Comparison of ENCODE assay signal across 1 cellular context in the genomic region with DNA sequence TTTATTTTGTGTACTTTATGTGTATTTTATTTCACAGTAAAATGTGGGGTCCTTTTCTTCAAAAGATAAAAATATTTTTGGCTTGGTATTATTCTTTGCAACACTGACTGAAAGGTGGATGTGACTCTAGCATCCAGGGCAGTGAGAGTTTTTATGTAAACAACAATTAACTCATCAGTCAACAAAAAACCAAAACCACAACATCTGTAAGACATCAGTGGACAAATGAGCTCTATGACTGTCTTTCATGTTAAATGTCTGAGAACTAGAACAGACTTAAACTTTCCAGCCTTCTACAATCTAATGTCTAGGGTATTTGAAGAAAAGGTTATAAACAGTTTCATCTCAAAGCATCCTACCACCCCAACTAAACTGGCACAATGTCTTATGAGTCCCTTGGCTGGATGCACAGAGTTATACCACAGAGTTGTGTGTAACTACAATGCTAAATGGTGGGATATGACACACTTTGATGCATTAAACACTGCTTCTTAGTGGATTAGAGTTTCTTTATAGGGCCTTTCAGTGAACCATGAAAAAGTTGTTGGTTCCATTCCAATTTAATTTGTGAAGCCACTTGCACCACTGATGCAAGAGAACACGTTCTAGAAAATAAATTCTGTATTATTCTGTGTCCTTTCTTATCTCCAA.
TF ChIP-seq lines count a peak whose summit lies in the region.

No MANE protein-coding gene starts in this region.

TF ChIP-seq in GM12878, 131 proteins besides CTCF, POLR2A, EP300 and RAD21 (continued from another document):
- TF ChIP-seq, protein P1, sequence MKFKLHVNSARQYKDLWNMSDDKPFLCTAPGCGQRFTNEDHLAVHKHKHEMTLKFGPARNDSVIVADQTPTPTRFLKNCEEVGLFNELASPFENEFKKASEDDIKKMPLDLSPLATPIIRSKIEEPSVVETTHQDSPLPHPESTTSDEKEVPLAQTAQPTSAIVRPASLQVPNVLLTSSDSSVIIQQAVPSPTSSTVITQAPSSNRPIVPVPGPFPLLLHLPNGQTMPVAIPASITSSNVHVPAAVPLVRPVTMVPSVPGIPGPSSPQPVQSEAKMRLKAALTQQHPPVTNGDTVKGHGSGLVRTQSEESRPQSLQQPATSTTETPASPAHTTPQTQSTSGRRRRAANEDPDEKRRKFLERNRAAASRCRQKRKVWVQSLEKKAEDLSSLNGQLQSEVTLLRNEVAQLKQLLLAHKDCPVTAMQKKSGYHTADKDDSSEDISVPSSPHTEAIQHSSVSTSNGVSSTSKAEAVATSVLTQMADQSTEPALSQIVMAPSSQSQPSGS (IDR thresholded peaks at IDR 0.05; ENCODE audit: low read length), result no peak
- TF ChIP-seq IKZF1 (conservative IDR thresholded peaks at IDR 0.05) (no peak), IKZF2 (IDR thresholded peaks at IDR 0.05) (no peak), YBX1 (IDR thresholded peaks at IDR 0.05) (no peak), SUPT20H (IDR thresholded peaks at IDR 0.05; ENCODE audit: borderline replicate concordance, control insufficient read depth, low read depth, low read length) (no peak), IRF4 (IDR thresholded peaks at IDR 0.05; ENCODE audit: low read depth, low read length) (no peak), CHD2 (IDR thresholded peaks at IDR 0.05; ENCODE audit: borderline replicate concordance, low read depth, low read length) (no peak), SIX5 (IDR thresholded peaks at IDR 0.05; ENCODE audit: low read depth, low read length, severe bottlenecking) (no peak), STAT3 (IDR thresholded peaks at IDR 0.05; ENCODE audit: low read depth, low read length) (no peak), SMC3 (IDR thresholded peaks at IDR 0.05; ENCODE audit: borderline replicate concordance, low read length) (no peak), ZZZ3 (IDR thresholded peaks at IDR 0.05; ENCODE audit: control insufficient read depth, insufficient read length, low read depth) (no peak), NR2F1 (conservative IDR thresholded peaks at IDR 0.05) (no peak), RELA (IDR thresholded peaks at IDR 0.05; ENCODE audit: borderline replicate concordance, partially characterized antibody) (no peak)
